In genomic region chr2:101696272-101697123, GRCh38 we compare ENCODE assay signal across 8 cellular contexts. TPM values are rescaled to one million over a fixed set of nuclear protein-coding genes. Genes with fewer than 3 reads are reported as not detected.
DNase-seq lines count a peak whose midpoint lies in the region; ATAC-seq, FAIRE-seq and TF ChIP-seq lines count a peak whose summit lies in the region.

No MANE protein-coding gene starts in this region.

- H3K4me3 Mint-ChIP-seq in Calu3 (ENCODE audit: low read depth, unreplicated experiment) (no peak overlapping the region), immature natural killer cell (peak overlapping the region; percentile 93 to 96 (median 94))
- H3K4me3 Mint-ChIP-seq in stimulated activated effector memory CD8-positive, alpha-beta T cell treated with anti-CD3 and anti-CD28 coated beads, Interleukin-12 subunit alpha, Interleukin-12 subunit beta, amount 100 ng/mL, for 72 hours = no peak overlapping the region

- H3K36me3 ChIP-seq in GM12878 (ENCODE audit: control insufficient read depth in 2 of 2, insufficient read depth in 2 of 2, low read length in 1 of 2) = no peaks in the 10 kb centered on the region

- intact Hi-C loops in Calu3 (cut with micrococcal nuclease; ENCODE audit: unreplicated experiment) = loop anchor here (5.0 to 10.0 kb wide), 4 partner anchors 64 to 282 kb away; no protein-coding TSS in a partner anchor
- intact Hi-C loops in GM12878 (cut with micrococcal nuclease; ENCODE audit: unreplicated experiment) = loop anchor here (5.0 kb wide), 1 partner anchor 74 kb away; no protein-coding TSS in a partner anchor

- H3K9me3 Mint-ChIP-seq in Calu3 (ENCODE audit: low read depth, unreplicated experiment) (peaks cover 3% of the 10 kb centered on the region), immature natural killer cell (peaks cover 0 to 2% (median 0%) of the 10 kb centered on the region in 6 donors)
- no peaks in the 10 kb centered on the region for H3K9me3 Mint-ChIP-seq in stimulated activated effector memory CD8-positive, alpha-beta T cell treated with anti-CD3 and anti-CD28 coated beads, Interleukin-12 subunit alpha, Interleukin-12 subunit beta, amount 100 ng/mL, for 72 hours

- DNase-seq in Calu3 (peak; percentile 33), NCI-H1092 treated with DMSO at 0.1 percent for 48 hours (lab: John Stamatoyannopoulos, UW) (peak; percentile 22), GM12878 (ENCODE audit: low read depth, low spot score) (no peak), immature natural killer cell (peak in 1 of 3 donors; percentile 14), 8988T (no peak), GM19239 (ENCODE audit: insufficient read length, low spot score) (no peak), OCI-M2 (lab: John Stamatoyannopoulos, UW; ENCODE audit: unreplicated experiment) (no peak)
- DNase-seq in stimulated activated effector memory CD8-positive, alpha-beta T cell treated with anti-CD3 and anti-CD28 coated beads, Interleukin-12 subunit alpha, Interleukin-12 subunit beta, amount 100 ng/mL, for 72 hours (ENCODE audit: low spot score in 2 of 2) = no peak

- SMC1A ChIA-PET in GM12878 (lab: Charles Lee; ENCODE audit: uncharacterized antibody, unreplicated experiment) = interaction anchor here (1.0 kb wide), 1 partner anchor 21 kb away, joined by 4 read pairs; no protein-coding TSS in a partner anchor

- no peak for TF ChIP-seq RAD21 in GM12878 (IDR thresholded peaks at IDR 0.05; ENCODE audit: insufficient read depth, low read depth, low read length)

- peak overlapping the region; percentile 38 for H3K4me3 ChIP-seq in GM12878

- peak overlapping the region; percentile 77 for H3K4me2 ChIP-seq in GM12878 (ENCODE audit: control insufficient read depth, insufficient read depth)

- H3K4me1 Mint-ChIP-seq in Calu3 (ENCODE audit: low read depth, unreplicated experiment) (peaks cover 34% of the 10 kb centered on the region), immature natural killer cell (peaks cover 11 to 14% of the 10 kb centered on the region in 2 donors)
- peaks cover 17% of the 10 kb centered on the region for H3K4me1 Mint-ChIP-seq in stimulated activated effector memory CD8-positive, alpha-beta T cell treated with anti-CD3 and anti-CD28 coated beads, Interleukin-12 subunit alpha, Interleukin-12 subunit beta, amount 100 ng/mL, for 72 hours

- H3K27ac Mint-ChIP-seq in Calu3 (ENCODE audit: unreplicated experiment) = peak overlapping the region; percentile 86
- H3K27ac Mint-ChIP-seq in immature natural killer cell = peak overlapping the region; percentile 76 to 92 (median 82)
- H3K27ac Mint-ChIP-seq in stimulated activated effector memory CD8-positive, alpha-beta T cell treated with anti-CD3 and anti-CD28 coated beads, Interleukin-12 subunit alpha, Interleukin-12 subunit beta, amount 100 ng/mL, for 72 hours = peak overlapping the region; percentile 53

- H3K27me3 ChIP-seq in GM12878 (replicated peaks in 1 of 2; ENCODE audit: control insufficient read depth in 2 of 2, insufficient read depth in 2 of 2, low read length in 1 of 2) = peaks cover 2 to 22% of the 10 kb centered on the region in 2 experiments; a peak in 3 of 4 replicates

- no peaks in the 10 kb centered on the region for H3K79me2 ChIP-seq in GM12878 (ENCODE audit: control insufficient read depth, insufficient read depth, low read length)

- 23% methylated on average over 28 of the region's 31 CpGs for WGBS in GM12878 (ENCODE audit: insufficient coverage, insufficient replicate concordance, low lambda C conversion rate, missing lambda C conversion rate)

- H3K9me3 ChIP-seq in GM12878 (replicated peaks; ENCODE audit: control insufficient read depth, insufficient read depth, low read length) = no peaks in the 10 kb centered on the region; the same call in 2 of the 3 replicates

- H3K36me3 Mint-ChIP-seq in Calu3 (ENCODE audit: insufficient read depth, unreplicated experiment) (peaks cover 16% of the 10 kb centered on the region), immature natural killer cell (no peaks in the 10 kb centered on the region)
- no peaks in the 10 kb centered on the region for H3K36me3 Mint-ChIP-seq in stimulated activated effector memory CD8-positive, alpha-beta T cell treated with anti-CD3 and anti-CD28 coated beads, Interleukin-12 subunit alpha, Interleukin-12 subunit beta, amount 100 ng/mL, for 72 hours

- RAD21 ChIA-PET in GM12878 (lab: Charles Lee; ENCODE audit: unreplicated experiment) = interaction anchor here (0.5 to 1.7 kb wide), 5 partner anchors 10 to 279 kb away, joined by 3 to 5 read pairs (median 4); no protein-coding TSS in a partner anchor

- TF ChIP-seq POLR2A in GM12878 (IDR thresholded peaks at IDR 0.05; ENCODE audit: low read depth, low read length) = no peak

- TF ChIP-seq EP300 in GM12878 (IDR thresholded peaks at IDR 0.05; ENCODE audit: borderline replicate concordance in 1 of 2, control insufficient read depth in 1 of 2, low read depth in 2 of 2, low read length in 2 of 2) = no peak

- BruUV-seq in Calu3 (replicated peaks; lab: Mats Ljungman, UMichigan) (TSS peak; percentile 66), GM12878 (replicated peaks; lab: Mats Ljungman, UMichigan) (no TSS peak)

- peak overlapping the region; percentile 53; the same call in 1 of the 2 replicates for H2AFZ ChIP-seq in GM12878 (ENCODE audit: control insufficient read depth, low read depth, low read length)

- in situ Hi-C loops in GM12878 (cut with MboI) = no loop called here

- no peaks in the 10 kb centered on the region; the same call in 1 of the 2 replicates for H3K4me1 ChIP-seq in GM12878 (ENCODE audit: control insufficient read depth, insufficient read depth, low read length)

- H3K9ac ChIP-seq in GM12878 (ENCODE audit: control insufficient read depth, insufficient read depth, low read length) = no peak overlapping the region; the same call in 1 of the 2 replicates

- no peaks in the 10 kb centered on the region for H4K20me1 ChIP-seq in GM12878 (ENCODE audit: control insufficient read depth, insufficient read depth)

- ATAC-seq in GM12878 = peak; percentile 10
- no peak for ATAC-seq in stimulated activated effector memory CD8-positive, alpha-beta T cell treated with anti-CD3 and anti-CD28 coated beads, Interleukin-12 subunit alpha, Interleukin-12 subunit beta, amount 100 ng/mL, for 72 hours

- POLR2A ChIA-PET in GM12878 (lab: Charles Lee) = interaction anchor here (0.6 to 1.0 kb wide), 3 partner anchors 21 to 260 kb away, joined by 3 read pairs; no protein-coding TSS in a partner anchor

- TF ChIP-seq CTCF in Calu3 (IDR thresholded peaks at IDR 0.05; ENCODE audit: unreplicated experiment) = no peak
- no peak for TF ChIP-seq CTCF in GM12878 (IDR thresholded peaks at IDR 0.05 in 2 of 3, conservative IDR thresholded peaks at IDR 0.05 in 1 of 3; ENCODE audit: control insufficient read depth in 2 of 3, extremely low read depth in 1 of 3, insufficient read depth in 1 of 3, low read depth in 3 of 3, low read length in 3 of 3)

- H3K27ac ChIP-seq in GM12878 (ENCODE audit: control insufficient read depth, insufficient read depth) = no peak overlapping the region

- no peak for FAIRE-seq in GM12878 (lab: Jason Lieb, UNC)
- FAIRE-seq in GM19239 (lab: Jason Lieb, UNC) = no peak

- H3K27me3 Mint-ChIP-seq in Calu3 (ENCODE audit: unreplicated experiment) (no peaks in the 10 kb centered on the region), immature natural killer cell (ENCODE audit: low read depth in 3 of 3) (peaks cover 4 to 10% (median 5%) of the 10 kb centered on the region in 3 donors)

- CTCF ChIA-PET in Calu3 (lab: Charles Lee) (interaction anchor here (0.7 to 1.3 kb wide), 4 partner anchors 11 to 354 kb away, joined by 3 to 4 read pairs (median 3); no protein-coding TSS in a partner anchor), GM12878 (lab: Yijun Ruan, JAX) (interaction anchor here (0.6 to 1.0 kb wide), 2 partner anchors 49 to 543 kb away, joined by 3 to 4 read pairs; no protein-coding TSS in a partner anchor)

TF ChIP-seq in GM12878, 131 proteins besides CTCF, POLR2A, EP300 and RAD21:
- TF ChIP-seq CREB1 (IDR thresholded peaks at IDR 0.05; ENCODE audit: low read depth) (no peak), RCOR1 (conservative IDR thresholded peaks at IDR 0.05; ENCODE audit: low read depth, low read length) (no peak), CHD2 (IDR thresholded peaks at IDR 0.05; ENCODE audit: borderline replicate concordance, low read depth, low read length) (0 out of 2 replicates have a peak, but pooled peaks have one; percentile 42)

RNA-seq across cellular contexts. Expression of gene MAP4K4, which starts 1.0 kb away (rescaled TPM):
- total RNA-seq in Calu3 (2022) (136 and 151 TPM in 2 replicates), GM12878 (2014; rRNA removed) (9.0 and 9.2 TPM in 2 replicates), GM12878 (2014; rRNA removed; fragmentation: Illumina TruSeq; extraction: Trizol) (10.4 and 12.1 TPM in 2 replicates), GM12878 (2021) (17.2 and 19.8 TPM in 2 replicates)
- total RNA-seq in GM12878 (2013; cell fraction: nucleolus; rRNA removed) = 37.7 and 39.0 TPM in 2 replicates
- 1.1 TPM for polyA plus RNA-seq in GM12878 (2011; ENCODE audit: low read depth)
- polyA plus RNA-seq in GM12878 (2011; rRNA removed) (45.7 and 50.4 TPM in 2 replicates), GM12878 (2014; fragmentation: Illumina TruSeq; extraction: Trizol) (17.9 and 18.9 TPM in 2 replicates), GM12878 (2014; fragmentation: Nextera tagmentation; extraction: Ambion mirVana) (1 to 10 TPM; 1.9 to 2.5 TPM), GM12878 (2014; rRNA removed) (12.4 and 13.1 TPM in 2 replicates), GM12878 (2016; fragmentation: Nextera tagmentation; extraction: Ambion mirVana) (1 to 10 TPM; 2.6 to 2.9 TPM), immature natural killer cell (1 to 10 TPM; 2.1 to 4.6 (median 3.4) TPM)
- polyA plus RNA-seq in GM12878 (2011; cell fraction: cytosol; rRNA removed) = 38.5 and 40.0 TPM in 2 replicates
- 113 and 120 TPM in 2 replicates for polyA plus RNA-seq in GM12878 (2011; cell fraction: nucleus; rRNA removed)
- polyA plus RNA-seq in GM12878 (2012) = 1.4 and 1.6 TPM in 2 replicates
- 94.8 and 109 TPM in 2 replicates for polyA minus RNA-seq in GM12878 (2011; rRNA and poly(A)+ RNA removed)
- 26.1 and 26.6 TPM in 2 replicates for polyA minus RNA-seq in GM12878 (2011; cell fraction: cytosol; rRNA and poly(A)+ RNA removed)
- polyA minus RNA-seq in GM12878 (2011; cell fraction: nucleus; rRNA and poly(A)+ RNA removed) = 133 and 207 TPM in 2 replicates

Comparison
In these comparisons a context has a peak if more than half of its experiments do, and no peak if none do; other contexts are left out.
1. DNase-seq: peak in Calu3 (single experiment) and NCI-H1092 treated with DMSO at 0.1 percent for 48 hours (single experiment); none in GM12878 (single experiment), stimulated activated effector memory CD8-positive, alpha-beta T cell treated with anti-CD3 and anti-CD28 coated beads, Interleukin-12 subunit alpha, Interleukin-12 subunit beta, amount 100 ng/mL, for 72 hours (0 of 2), 8988T (single experiment), GM19239 (single experiment) and OCI-M2 (single experiment).
2. H3K4me3 Mint-ChIP-seq: peak in immature natural killer cell (5 of 5); none in Calu3 (single experiment) and stimulated activated effector memory CD8-positive, alpha-beta T cell treated with anti-CD3 and anti-CD28 coated beads, Interleukin-12 subunit alpha, Interleukin-12 subunit beta, amount 100 ng/mL, for 72 hours (single experiment).
3. Peak in every context shown above with its lines, with median percentiles within 50 percentile points of each other: H3K27ac Mint-ChIP-seq.